ENCODE assay signal across 24 cellular contexts in genomic region chr14:71468701-71469100, GRCh38.
"Had no signal": no experiment of that assay in that cellular context is flagged by ENCODE, and none has a peak within 500 bp of the region (broad histone marks: within the 10 kb centered on the region; RNA-seq: fewer than 3 reads in every experiment).

No MANE protein-coding gene starts in this region.

- H3K27me3 ChIP-seq: esophagus squamous epithelium, gastrocnemius medialis, sigmoid colon had no signal

- DNase-seq: activated B cell treated with CpG ODN at 0.5 μM for 24 hours; activated CD4-positive, alpha-beta T cell treated with anti-CD3 and anti-CD28 coated beads for 4 hours; activated CD4-positive, alpha-beta T cell treated with anti-CD3 and anti-CD28 coated beads, Interleukin-2, amount 50 U/mL, for 48 hours; activated CD8-positive, alpha-beta memory T cell treated with anti-CD3 and anti-CD28 coated beads, Interleukin-2, amount 50 U/mL, for 48 hours; activated effector memory CD4-positive, alpha-beta T cell treated with Interleukin-2 at 50 U/mL for 16 hours; activated naive CD4-positive, alpha-beta T cell treated with anti-CD3 and anti-CD28 coated beads, Interleukin-2, amount 10 ng/mL, durations not matched to agents 7 days and 5 days; activated T-cell treated with anti-CD3 and anti-CD28 coated beads, Interleukin-2, amount 50 U/mL, for 4 hours; aorta; central memory CD4-positive, alpha-beta T cell; endodermal cell; esophagus squamous epithelium; gastrocnemius medialis; left cardiac atrium; nephron progenitor cell; nucleus accumbens; retina; sigmoid colon; stimulated activated CD4-positive, alpha-beta T cell treated with anti-CD3 and anti-CD28 coated beads, Interleukin-2, amount 100 ng/mL, for 48 hours; stimulated activated CD8-positive, alpha-beta memory T cell treated with anti-CD3 and anti-CD28 coated beads, Interleukin-4, amount 100 ng/mL, for 48 hours; stimulated activated naive B cell treated with anti-CD40 and anti-IgM and Interleukin-4, amounts not matched to agents 10 μg/mL and 1 μg/mL and 100 μg/mL, for 72 hours; T1000 had no signal

- H3K9me3 ChIP-seq: gastrocnemius medialis, sigmoid colon had no signal

- H3K4me1 ChIP-seq: gastrocnemius medialis had no signal

- H3K36me3 ChIP-seq: gastrocnemius medialis, sigmoid colon had no signal

- H3K4me3 Mint-ChIP-seq: activated B cell treated with CpG ODN at 0.5 μM for 24 hours; activated naive CD4-positive, alpha-beta T cell treated with anti-CD3 and anti-CD28 coated beads, Interleukin-2, amount 10 ng/mL, durations not matched to agents 7 days and 5 days; activated T-cell treated with anti-CD3 and anti-CD28 coated beads, Interleukin-2, amount 50 U/mL, for 4 hours; endodermal cell; memory B cell; nephron progenitor cell; stimulated activated naive B cell treated with anti-CD40 and anti-IgM and Interleukin-4, amounts not matched to agents 10 μg/mL and 1 μg/mL and 100 μg/mL, for 72 hours; T-helper 1 cell treated with Interleukin-12 subunit alpha and Interleukin-12 subunit beta and Interleukin-4 antibody, amounts not matched to agents 30 μg/mL and 1 μg/mL, for 36 hours had no signal

- H3K4me3 ChIP-seq: coronary artery, esophagus squamous epithelium, gastrocnemius medialis, sigmoid colon had no signal

- H3K9me3 Mint-ChIP-seq: activated B cell treated with CpG ODN at 0.5 μM for 24 hours had no signal

- ATAC-seq: activated T-cell treated with anti-CD3 and anti-CD28 coated beads, Interleukin-2, amount 50 U/mL, for 4 hours; gastrocnemius medialis; left cardiac atrium; stimulated activated naive B cell treated with anti-CD40 and anti-IgM and Interleukin-4, amounts not matched to agents 10 μg/mL and 1 μg/mL and 100 μg/mL, for 72 hours had no signal

- H3K27me3 Mint-ChIP-seq: activated B cell treated with CpG ODN at 0.5 μM for 24 hours; activated naive CD4-positive, alpha-beta T cell treated with anti-CD3 and anti-CD28 coated beads, Interleukin-2, amount 10 ng/mL, durations not matched to agents 7 days and 5 days; memory B cell; stimulated activated naive B cell treated with anti-CD40 and anti-IgM and Interleukin-4, amounts not matched to agents 10 μg/mL and 1 μg/mL and 100 μg/mL, for 72 hours had no signal

- H3K27ac Mint-ChIP-seq: activated B cell treated with CpG ODN at 0.5 μM for 24 hours; activated naive CD4-positive, alpha-beta T cell treated with anti-CD3 and anti-CD28 coated beads, Interleukin-2, amount 10 ng/mL, durations not matched to agents 7 days and 5 days; endodermal cell; memory B cell; nephron progenitor cell; T-helper 1 cell treated with Interleukin-12 subunit alpha and Interleukin-12 subunit beta and Interleukin-4 antibody, amounts not matched to agents 30 μg/mL and 1 μg/mL, for 36 hours had no signal

- H3K27ac ChIP-seq: coronary artery, esophagus squamous epithelium, gastrocnemius medialis, sigmoid colon had no signal
